Comparison of ENCODE assay signal across 8 cellular contexts in genomic region chr7:6015917-6016652, GRCh38. TPM values are rescaled to one million over a fixed set of nuclear protein-coding genes. Genes with fewer than 3 reads are reported as not detected.
A peak's percentile ranks its signal among the peaks of the same experiment; 100 is the strongest.
DNase-seq lines count a peak whose midpoint lies in the region; ATAC-seq, FAIRE-seq and TF ChIP-seq lines count a peak whose summit lies in the region.

No MANE protein-coding gene starts in this region.

- peaks cover 14 to 28% (median 19%) of the 10 kb centered on the region in 3 donors for H3K4me1 Mint-ChIP-seq in CD8-positive, alpha-beta memory T cell

- no peaks in the 10 kb centered on the region for H3K27me3 ChIP-seq in CD8-positive, alpha-beta memory T cell (ENCODE audit: insufficient read depth, low read length, poor library complexity, severe bottlenecking)
- H3K27me3 ChIP-seq in upper lobe of left lung = no peaks in the 10 kb centered on the region
- H3K27me3 ChIP-seq in effector memory CD4-positive, alpha-beta T cell (replicated peaks; ENCODE audit: control insufficient read depth, insufficient read depth, low read length, poor library complexity, severe bottlenecking) = no peaks in the 10 kb centered on the region

- H3K4me3 ChIP-seq in CD8-positive, alpha-beta memory T cell (ENCODE audit: low read length) = no peak overlapping the region
- H3K4me3 ChIP-seq in kidney (ENCODE audit: low read length in 2 of 2) (no peak overlapping the region), upper lobe of left lung (no peak overlapping the region)
- H3K4me3 ChIP-seq in effector memory CD4-positive, alpha-beta T cell (ENCODE audit: insufficient read depth, low read depth, low read length, poor library complexity, severe bottlenecking) = no peak overlapping the region

- peak overlapping the region; percentile 56 for H3K27ac ChIP-seq in CD8-positive, alpha-beta memory T cell (ENCODE audit: low read depth, low read length)
- H3K27ac ChIP-seq in kidney (ENCODE audit: low read depth in 2 of 2, low read length in 2 of 2) (no peak overlapping the region), upper lobe of left lung (peak overlapping the region; percentile 3 to 46 (median 32))
- no peak overlapping the region for H3K27ac ChIP-seq in effector memory CD4-positive, alpha-beta T cell (ENCODE audit: insufficient read depth, low read length, poor library complexity, severe bottlenecking)

- POLR2A ChIA-PET in CD8-positive, alpha-beta memory T cell (lab: Charles Lee) = no interaction called here

- no peak for TF ChIP-seq RAD21 in Ishikawa (IDR thresholded peaks at IDR 0.05; ENCODE audit: low read depth)

- TF ChIP-seq EP300 in Ishikawa (IDR thresholded peaks at IDR 0.05; ENCODE audit: borderline replicate concordance) (peak; percentile 58; the same call in 1 of the 2 replicates), upper lobe of left lung (IDR thresholded peaks at IDR 0.05) (no peak)

- CTCF ChIA-PET in CD8-positive, alpha-beta memory T cell (lab: Charles Lee) = interaction anchor here (0.9 kb wide), 1 partner anchor 8 kb away, joined by 3 read pairs; no protein-coding TSS in a partner anchor

- DNase-seq in CD8-positive, alpha-beta memory T cell = no peak
- no peak for DNase-seq in activated naive CD4-positive, alpha-beta T cell treated with anti-CD3 and anti-CD28 coated beads, Interleukin-2, amount 50 U/mL, for 72 hours (ENCODE audit: low spot score in 2 of 2)
- peak; percentile 84 for DNase-seq in kidney
- DNase-seq in upper lobe of left lung = peak in 1 of 2 donors; percentile 67
- DNase-seq in effector memory CD4-positive, alpha-beta T cell = no peak

- peaks cover 22% of the 10 kb centered on the region for H3K36me3 ChIP-seq in CD8-positive, alpha-beta memory T cell (ENCODE audit: insufficient read depth, low read length)
- H3K36me3 ChIP-seq in kidney (ENCODE audit: control insufficient read depth in 1 of 2, insufficient read depth in 2 of 2, low read length in 2 of 2) = peaks cover 13 to 24% of the 10 kb centered on the region in 2 donors
- H3K36me3 ChIP-seq in upper lobe of left lung = peaks cover 18 to 60% (median 47%) of the 10 kb centered on the region in 4 donors
- peaks cover 16% of the 10 kb centered on the region for H3K36me3 ChIP-seq in effector memory CD4-positive, alpha-beta T cell (ENCODE audit: control insufficient read depth, insufficient read depth, low read length)

- no peaks in the 10 kb centered on the region for H3K4me1 ChIP-seq in CD8-positive, alpha-beta memory T cell (ENCODE audit: insufficient read depth, low read length)
- H3K4me1 ChIP-seq in kidney (ENCODE audit: control insufficient read depth in 1 of 2, insufficient read depth in 1 of 2, low read depth in 1 of 2, low read length in 2 of 2) (peaks cover 5 to 6% of the 10 kb centered on the region in 2 donors), upper lobe of left lung (peaks cover 7 to 22% (median 19%) of the 10 kb centered on the region in 4 donors)
- no peaks in the 10 kb centered on the region for H3K4me1 ChIP-seq in effector memory CD4-positive, alpha-beta T cell (ENCODE audit: control insufficient read depth, insufficient read depth, low read length, poor library complexity, severe bottlenecking)

- H3K27ac Mint-ChIP-seq in CD8-positive, alpha-beta memory T cell = peak overlapping the region in 1 of 8 donors; percentile 46
- peak overlapping the region; percentile 57 to 89 for H3K27ac Mint-ChIP-seq in activated naive CD4-positive, alpha-beta T cell treated with anti-CD3 and anti-CD28 coated beads, Interleukin-2, amount 50 U/mL, for 72 hours

- H3K4me3 Mint-ChIP-seq in CD8-positive, alpha-beta memory T cell = no peak overlapping the region

- TF ChIP-seq CTCF in kidney (IDR thresholded peaks at IDR 0.05; ENCODE audit: borderline replicate concordance, extremely low read depth, insufficient read depth) (no peak), upper lobe of left lung (IDR thresholded peaks at IDR 0.05) (no peak)

- H3K9me3 ChIP-seq in CD8-positive, alpha-beta memory T cell (ENCODE audit: low read length) = no peaks in the 10 kb centered on the region
- H3K9me3 ChIP-seq in kidney (ENCODE audit: control insufficient read depth in 1 of 2, low read length in 2 of 2) (no peaks in the 10 kb centered on the region), upper lobe of left lung (no peaks in the 10 kb centered on the region)
- H3K9me3 ChIP-seq in effector memory CD4-positive, alpha-beta T cell (ENCODE audit: control insufficient read depth, low read length) = no peaks in the 10 kb centered on the region

- intact Hi-C loops in kidney (cut with DNase I) = no loop called here

- no peaks in the 10 kb centered on the region for H3K9me3 Mint-ChIP-seq in CD8-positive, alpha-beta memory T cell
- H3K9me3 Mint-ChIP-seq in activated naive CD4-positive, alpha-beta T cell treated with anti-CD3 and anti-CD28 coated beads, Interleukin-2, amount 50 U/mL, for 72 hours = no peaks in the 10 kb centered on the region

- no peak for FAIRE-seq in kidney (lab: Jason Lieb, UNC)

- peaks cover 0 to 66% (median 2%) of the 10 kb centered on the region in 3 donors for H3K36me3 Mint-ChIP-seq in CD8-positive, alpha-beta memory T cell
- H3K36me3 Mint-ChIP-seq in activated naive CD4-positive, alpha-beta T cell treated with anti-CD3 and anti-CD28 coated beads, Interleukin-2, amount 50 U/mL, for 72 hours = peaks cover 5 to 15% of the 10 kb centered on the region in 2 donors

- peak; percentile 40 to 43 for ATAC-seq in activated naive CD4-positive, alpha-beta T cell treated with anti-CD3 and anti-CD28 coated beads, Interleukin-2, amount 50 U/mL, for 72 hours
- ATAC-seq in upper lobe of left lung (ENCODE audit: low FRiP score in 2 of 2) (peak; percentile 41 to 77), GM19397 (IDR thresholded peaks at IDR 0.05; ENCODE audit: unreplicated experiment) (no peak), HG03175 (IDR thresholded peaks at IDR 0.05; ENCODE audit: unreplicated experiment) (no peak)

- H3K9ac ChIP-seq in kidney (ENCODE audit: low read length in 2 of 2) = peak overlapping the region in 1 of 2 donors; percentile 41

- 80 to 81% methylated on average over 8 of the region's 8 CpGs for WGBS in upper lobe of left lung, 2 donors

- TF ChIP-seq POLR2A in upper lobe of left lung (IDR thresholded peaks at IDR 0.05) = peak in 1 of 4 donors; percentile 19

- peaks cover 0 to 2% of the 10 kb centered on the region in 2 donors for H3K27me3 Mint-ChIP-seq in CD8-positive, alpha-beta memory T cell

TF ChIP-seq in Ishikawa, 13 proteins besides CTCF, POLR2A, EP300 and RAD21 (continues in another document):
- TF ChIP-seq EGR1 (IDR thresholded peaks at IDR 0.05) = no peak
- TF ChIP-seq TAF1 (IDR thresholded peaks at IDR 0.05; ENCODE audit: low read depth) = no peak
- peak; percentile 40; the same call in 1 of the 2 replicates for TF ChIP-seq TCF12 (IDR thresholded peaks at IDR 0.05; ENCODE audit: low read depth)

RNA-seq across cellular contexts. Expression of gene AIMP2, which starts 7.0 kb away (rescaled TPM):
- 10 to 100 TPM; 80.0 to 82.5 TPM for total RNA-seq in CD8-positive, alpha-beta memory T cell
- 22.4 TPM for polyA plus RNA-seq in CD8-positive, alpha-beta memory T cell
- 10 to 100 TPM; 31.5 to 41.2 TPM for total RNA-seq in activated naive CD4-positive, alpha-beta T cell treated with anti-CD3 and anti-CD28 coated beads, Interleukin-2, amount 50 U/mL, for 72 hours
- total RNA-seq in kidney (34.6 TPM), upper lobe of left lung (10 to 100 TPM in 5 of 6 donors, 1 to 10 TPM in 1; 8.4 to 58.1 (median 25.3) TPM)
- polyA plus RNA-seq in kidney (ENCODE audit: insufficient read depth, low read depth, low replicate concordance) = 55.5 TPM

RNA-seq across cellular contexts. Expression of gene PMS2, which starts 7.2 kb away (rescaled TPM):
- 10 to 100 TPM; 22.6 to 26.0 TPM for total RNA-seq in CD8-positive, alpha-beta memory T cell
- 16.7 TPM for polyA plus RNA-seq in CD8-positive, alpha-beta memory T cell
- 10 to 100 TPM; 18.1 to 24.0 TPM for total RNA-seq in activated naive CD4-positive, alpha-beta T cell treated with anti-CD3 and anti-CD28 coated beads, Interleukin-2, amount 50 U/mL, for 72 hours
- total RNA-seq in kidney (21.6 TPM), upper lobe of left lung (10 to 100 TPM in 3 of 6 donors, 1 to 10 TPM in 3; 5.1 to 15.7 (median 9.7) TPM)
- 8.9 TPM for polyA plus RNA-seq in kidney (ENCODE audit: insufficient read depth, low read depth, low replicate concordance)

RNA-seq across cellular contexts. Expression of gene ANKRD61, which starts 15.1 kb away (rescaled TPM):
- under 1 TPM in 1 of 2 experiments, not detected in 1; 0.24 TPM for total RNA-seq in CD8-positive, alpha-beta memory T cell
- polyA plus RNA-seq in CD8-positive, alpha-beta memory T cell = not detected
- total RNA-seq in activated naive CD4-positive, alpha-beta T cell treated with anti-CD3 and anti-CD28 coated beads, Interleukin-2, amount 50 U/mL, for 72 hours = under 1 TPM in 1 of 2 donors, not detected in 1; 0.33 TPM
- 0.19 TPM for total RNA-seq in kidney
- polyA plus RNA-seq in kidney (ENCODE audit: insufficient read depth, low read depth, low replicate concordance) = not detected
- under 1 TPM in 1 of 6 donors, not detected in 5; 0.46 TPM for total RNA-seq in upper lobe of left lung

RNA-seq across cellular contexts. Expression of gene EIF2AK1, which starts 42.9 kb away (rescaled TPM):
- 100 to 1,000 TPM; 103 to 110 TPM for total RNA-seq in CD8-positive, alpha-beta memory T cell
- 103 TPM for polyA plus RNA-seq in CD8-positive, alpha-beta memory T cell
- total RNA-seq in activated naive CD4-positive, alpha-beta T cell treated with anti-CD3 and anti-CD28 coated beads, Interleukin-2, amount 50 U/mL, for 72 hours = 100 to 1,000 TPM; 120 to 131 TPM
- total RNA-seq in kidney (89.2 TPM), upper lobe of left lung (100 to 1,000 TPM in 3 of 6 donors, 10 to 100 TPM in 3; 76.5 to 283 (median 123) TPM)
- polyA plus RNA-seq in kidney (ENCODE audit: insufficient read depth, low read depth, low replicate concordance) = 58.2 TPM

RNA-seq across cellular contexts. Expression of gene RSPH10B, which starts 45.6 kb away (rescaled TPM):
- total RNA-seq in CD8-positive, alpha-beta memory T cell = not detected
- polyA plus RNA-seq in CD8-positive, alpha-beta memory T cell = not detected
- total RNA-seq in activated naive CD4-positive, alpha-beta T cell treated with anti-CD3 and anti-CD28 coated beads, Interleukin-2, amount 50 U/mL, for 72 hours = under 1 TPM in 1 of 2 donors, not detected in 1; 0.43 TPM
- total RNA-seq in kidney (0.79 TPM), upper lobe of left lung (10 to 100 TPM in 2 of 6 donors, 1 to 10 TPM in 3, under 1 TPM in 1; 0.20 to 20.5 (median 4.4) TPM)
- not detected for polyA plus RNA-seq in kidney (ENCODE audit: insufficient read depth, low read depth, low replicate concordance)

Comparison
In these comparisons a context has a peak if more than half of its experiments do, and no peak if none do; other contexts are left out.
1. H3K27ac ChIP-seq: peak in CD8-positive, alpha-beta memory T cell (single experiment) and upper lobe of left lung (4 of 4); none in kidney (0 of 2) and effector memory CD4-positive, alpha-beta T cell (single experiment).
2. ATAC-seq: peak in activated naive CD4-positive, alpha-beta T cell treated with anti-CD3 and anti-CD28 coated beads, Interleukin-2, amount 50 U/mL, for 72 hours (2 of 2) and upper lobe of left lung (2 of 2); none in GM19397 (single experiment) and HG03175 (single experiment).